ENCODE assay signal across 15 cellular contexts in the genomic region with DNA sequence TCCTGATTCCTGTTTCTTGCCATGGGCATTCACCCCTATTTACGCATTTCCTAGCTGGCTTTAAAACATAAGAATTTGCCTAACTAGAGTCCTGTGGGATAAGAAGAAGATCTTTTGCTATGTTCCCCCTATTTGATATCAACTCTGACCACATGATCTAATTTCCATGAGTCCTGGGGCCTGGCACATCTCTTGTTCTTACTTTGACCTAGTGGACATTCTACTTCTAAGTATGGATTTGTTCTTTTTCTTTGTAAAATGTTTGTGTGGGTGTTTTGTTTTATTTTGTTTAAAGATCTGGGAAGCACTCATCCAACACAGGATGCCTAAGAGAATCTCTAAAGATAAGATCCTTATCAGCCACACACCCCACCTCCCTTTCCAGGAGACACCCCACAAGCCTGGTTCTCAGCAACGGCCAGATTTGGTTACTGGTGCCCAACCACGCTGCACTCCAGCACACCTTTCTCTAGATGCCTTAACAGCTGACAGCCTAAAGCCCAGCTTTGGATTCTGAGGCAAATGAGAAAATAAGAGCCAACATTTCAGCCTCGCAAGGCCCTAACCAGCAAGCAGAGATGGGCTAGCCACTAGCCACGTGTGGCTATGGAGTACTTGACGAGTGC.
DNase-seq lines count a peak whose midpoint lies in the region; ATAC-seq and TF ChIP-seq lines count a peak whose summit lies in the region.
"Had no signal": no experiment of that assay in that cellular context is flagged by ENCODE, and none has a peak within 500 bp of the region (broad histone marks: within the 10 kb centered on the region; RNA-seq: fewer than 3 reads in every experiment).

No MANE protein-coding gene starts in this region.

- 65% methylated on average over 6 of the region's 6 CpGs for WGBS in urinary bladder

- intact Hi-C loops in activated CD8-positive, alpha-beta T cell treated with anti-CD3 and anti-CD28 coated beads for 36 hours (cut with micrococcal nuclease) = no loop called here
- intact Hi-C loops in left cardiac atrium (cut with DNase I) = no loop called here

- TF ChIP-seq CTCF in activated CD8-positive, alpha-beta T cell treated with anti-CD3 and anti-CD28 coated beads for 36 hours (IDR thresholded peaks at IDR 0.05) = no peak
- TF ChIP-seq CTCF in progenitor cell of endocrine pancreas (IDR thresholded peaks at IDR 0.05; ENCODE audit: unreplicated experiment) = no peak
- TF ChIP-seq CTCF in mesothelial cell of epicardium (IDR thresholded peaks at IDR 0.05; ENCODE audit: unreplicated experiment) = no peak

- peaks cover 3% of the 10 kb centered on the region for H3K4me1 Mint-ChIP-seq in activated CD8-positive, alpha-beta T cell treated with anti-CD3 and anti-CD28 coated beads for 36 hours (ENCODE audit: low read depth)
- peaks cover 16% of the 10 kb centered on the region for H3K4me1 Mint-ChIP-seq in activated CD8-positive, alpha-beta T cell treated with anti-CD3 and anti-CD28 coated beads, Interleukin-2, amount 10 ng/mL, durations not matched to agents 7 days and 5 days (ENCODE audit: low read depth)
- H3K4me1 Mint-ChIP-seq in progenitor cell of endocrine pancreas (ENCODE audit: low read depth) (peaks cover 1% of the 10 kb centered on the region), mesothelial cell of epicardium (peaks cover 6% of the 10 kb centered on the region)

- peaks cover 2% of the 10 kb centered on the region for H3K4me1 ChIP-seq in urinary bladder (ENCODE audit: insufficient read depth)

- no peaks in the 10 kb centered on the region for H3K36me3 ChIP-seq in urinary bladder (ENCODE audit: insufficient read depth)

- peak overlapping the region; percentile 24 for H3K27ac Mint-ChIP-seq in activated CD8-positive, alpha-beta T cell treated with anti-CD3 and anti-CD28 coated beads for 36 hours
- no peak overlapping the region for H3K27ac Mint-ChIP-seq in activated CD8-positive, alpha-beta T cell treated with anti-CD3 and anti-CD28 coated beads, Interleukin-2, amount 10 ng/mL, durations not matched to agents 7 days and 5 days
- H3K27ac Mint-ChIP-seq in progenitor cell of endocrine pancreas (peak overlapping the region; percentile 40), mesothelial cell of epicardium (no peak overlapping the region)
- H3K27ac Mint-ChIP-seq: activated naive CD8-positive, alpha-beta T cell treated with anti-CD3 and anti-CD28 coated beads, Interleukin-2, amount 10 ng/mL, durations not matched to agents 7 days and 5 days had no signal

- no peak for DNase-seq in activated CD8-positive, alpha-beta T cell treated with anti-CD3 and anti-CD28 coated beads for 36 hours
- no peak for DNase-seq in activated CD8-positive, alpha-beta T cell treated with anti-CD3 and anti-CD28 coated beads, Interleukin-2, amount 10 ng/mL, durations not matched to agents 7 days and 5 days
- DNase-seq in left cardiac atrium = no peak
- DNase-seq in progenitor cell of endocrine pancreas (ENCODE audit: low spot score, unreplicated experiment) = no peak
- DNase-seq in mesothelial cell of epicardium (ENCODE audit: low spot score in 2 of 2, unreplicated experiment in 2 of 2) = no peak
- no peak for DNase-seq in activated CD8-positive, alpha-beta memory T cell treated with anti-CD3 and anti-CD28 coated beads, Interleukin-2, amount 50 U/mL, for 48 hours
- DNase-seq in HCEC 1CT = no peak
- DNase-seq: activated naive CD8-positive, alpha-beta T cell treated with anti-CD3 and anti-CD28 coated beads, Interleukin-2, amount 10 ng/mL, durations not matched to agents 7 days and 5 days; NCI-H1417 treated with DMSO at 0.1 percent for 48 hours; NCI-H524; stimulated activated CD4-positive, alpha-beta T cell treated with anti-CD3 and anti-CD28 coated beads, Interleukin-4, amount 100 ng/mL, for 24 hours; T-helper 1 cell had no signal

- ATAC-seq in activated CD8-positive, alpha-beta T cell treated with anti-CD3 and anti-CD28 coated beads for 36 hours = no peak
- no peak for ATAC-seq in activated CD8-positive, alpha-beta T cell treated with anti-CD3 and anti-CD28 coated beads, Interleukin-2, amount 10 ng/mL, durations not matched to agents 7 days and 5 days
- peak; percentile 35 to 63 for ATAC-seq in left cardiac atrium
- ATAC-seq: K562 had no signal

- H3K4me3 ChIP-seq in urinary bladder (ENCODE audit: low read depth, low read length) = no peak overlapping the region
- H3K4me3 ChIP-seq: K562 had no signal

- POLR2A ChIA-PET in activated CD8-positive, alpha-beta T cell treated with anti-CD3 and anti-CD28 coated beads for 36 hours (lab: Charles Lee) = no interaction called here
- POLR2A ChIA-PET in activated CD8-positive, alpha-beta T cell treated with anti-CD3 and anti-CD28 coated beads, Interleukin-2, amount 10 ng/mL, durations not matched to agents 7 days and 5 days (lab: Charles Lee) = no interaction called here

- H3K9me3 Mint-ChIP-seq in activated CD8-positive, alpha-beta T cell treated with anti-CD3 and anti-CD28 coated beads for 36 hours = no peaks in the 10 kb centered on the region
- no peaks in the 10 kb centered on the region for H3K9me3 Mint-ChIP-seq in activated CD8-positive, alpha-beta T cell treated with anti-CD3 and anti-CD28 coated beads, Interleukin-2, amount 10 ng/mL, durations not matched to agents 7 days and 5 days (ENCODE audit: insufficient read depth)
- H3K9me3 Mint-ChIP-seq in progenitor cell of endocrine pancreas (ENCODE audit: low read depth) (no peaks in the 10 kb centered on the region), mesothelial cell of epicardium (no peaks in the 10 kb centered on the region)
- H3K9me3 Mint-ChIP-seq: activated naive CD8-positive, alpha-beta T cell treated with anti-CD3 and anti-CD28 coated beads, Interleukin-2, amount 10 ng/mL, durations not matched to agents 7 days and 5 days had no signal

- peak overlapping the region; percentile 32 for H3K27ac ChIP-seq in urinary bladder (ENCODE audit: low read depth)
- H3K27ac ChIP-seq: 22Rv1 had no signal

- no peak overlapping the region for H3K4me3 Mint-ChIP-seq in activated CD8-positive, alpha-beta T cell treated with anti-CD3 and anti-CD28 coated beads for 36 hours
- no peak overlapping the region for H3K4me3 Mint-ChIP-seq in activated CD8-positive, alpha-beta T cell treated with anti-CD3 and anti-CD28 coated beads, Interleukin-2, amount 10 ng/mL, durations not matched to agents 7 days and 5 days
- H3K4me3 Mint-ChIP-seq in progenitor cell of endocrine pancreas (ENCODE audit: low read depth) (no peak overlapping the region), mesothelial cell of epicardium (no peak overlapping the region)
- H3K4me3 Mint-ChIP-seq: activated naive CD8-positive, alpha-beta T cell treated with anti-CD3 and anti-CD28 coated beads, Interleukin-2, amount 10 ng/mL, durations not matched to agents 7 days and 5 days had no signal

- no peaks in the 10 kb centered on the region for H3K27me3 Mint-ChIP-seq in activated CD8-positive, alpha-beta T cell treated with anti-CD3 and anti-CD28 coated beads for 36 hours
- no peaks in the 10 kb centered on the region for H3K27me3 Mint-ChIP-seq in activated CD8-positive, alpha-beta T cell treated with anti-CD3 and anti-CD28 coated beads, Interleukin-2, amount 10 ng/mL, durations not matched to agents 7 days and 5 days (ENCODE audit: low read depth)
- H3K27me3 Mint-ChIP-seq in progenitor cell of endocrine pancreas (no peaks in the 10 kb centered on the region), mesothelial cell of epicardium (ENCODE audit: low read depth) (no peaks in the 10 kb centered on the region)
- H3K27me3 Mint-ChIP-seq: activated naive CD8-positive, alpha-beta T cell treated with anti-CD3 and anti-CD28 coated beads, Interleukin-2, amount 10 ng/mL, durations not matched to agents 7 days and 5 days had no signal

- CTCF ChIA-PET in activated CD8-positive, alpha-beta T cell treated with anti-CD3 and anti-CD28 coated beads for 36 hours (lab: Charles Lee) = no interaction called here
- CTCF ChIA-PET in activated CD8-positive, alpha-beta T cell treated with anti-CD3 and anti-CD28 coated beads, Interleukin-2, amount 10 ng/mL, durations not matched to agents 7 days and 5 days (lab: Charles Lee) = interaction anchor here (0.7 to 1.2 kb wide), 2 partner anchors 29 to 320 kb away, joined by 3 to 4 read pairs; no protein-coding TSS in a partner anchor

- peaks cover 6% of the 10 kb centered on the region for H3K36me3 Mint-ChIP-seq in activated CD8-positive, alpha-beta T cell treated with anti-CD3 and anti-CD28 coated beads for 36 hours (ENCODE audit: low read depth)
- H3K36me3 Mint-ChIP-seq in activated CD8-positive, alpha-beta T cell treated with anti-CD3 and anti-CD28 coated beads, Interleukin-2, amount 10 ng/mL, durations not matched to agents 7 days and 5 days (ENCODE audit: low read depth) = peaks cover 10% of the 10 kb centered on the region
- H3K36me3 Mint-ChIP-seq in progenitor cell of endocrine pancreas (ENCODE audit: insufficient read depth) (no peaks in the 10 kb centered on the region), mesothelial cell of epicardium (peaks cover 7% of the 10 kb centered on the region)

Comparison
In these comparisons a context has a peak if more than half of its experiments do, and no peak if none do; other contexts are left out.
1. H3K27ac Mint-ChIP-seq: peak in activated CD8-positive, alpha-beta T cell treated with anti-CD3 and anti-CD28 coated beads for 36 hours (single experiment) and progenitor cell of endocrine pancreas (single experiment); none in activated CD8-positive, alpha-beta T cell treated with anti-CD3 and anti-CD28 coated beads, Interleukin-2, amount 10 ng/mL, durations not matched to agents 7 days and 5 days (single experiment) and mesothelial cell of epicardium (single experiment).
2. ATAC-seq: peak in left cardiac atrium (2 of 2); none in activated CD8-positive, alpha-beta T cell treated with anti-CD3 and anti-CD28 coated beads for 36 hours (single experiment) and activated CD8-positive, alpha-beta T cell treated with anti-CD3 and anti-CD28 coated beads, Interleukin-2, amount 10 ng/mL, durations not matched to agents 7 days and 5 days (single experiment).